Comparison of ENCODE assay signal across 1 cellular context in the genomic region with DNA sequence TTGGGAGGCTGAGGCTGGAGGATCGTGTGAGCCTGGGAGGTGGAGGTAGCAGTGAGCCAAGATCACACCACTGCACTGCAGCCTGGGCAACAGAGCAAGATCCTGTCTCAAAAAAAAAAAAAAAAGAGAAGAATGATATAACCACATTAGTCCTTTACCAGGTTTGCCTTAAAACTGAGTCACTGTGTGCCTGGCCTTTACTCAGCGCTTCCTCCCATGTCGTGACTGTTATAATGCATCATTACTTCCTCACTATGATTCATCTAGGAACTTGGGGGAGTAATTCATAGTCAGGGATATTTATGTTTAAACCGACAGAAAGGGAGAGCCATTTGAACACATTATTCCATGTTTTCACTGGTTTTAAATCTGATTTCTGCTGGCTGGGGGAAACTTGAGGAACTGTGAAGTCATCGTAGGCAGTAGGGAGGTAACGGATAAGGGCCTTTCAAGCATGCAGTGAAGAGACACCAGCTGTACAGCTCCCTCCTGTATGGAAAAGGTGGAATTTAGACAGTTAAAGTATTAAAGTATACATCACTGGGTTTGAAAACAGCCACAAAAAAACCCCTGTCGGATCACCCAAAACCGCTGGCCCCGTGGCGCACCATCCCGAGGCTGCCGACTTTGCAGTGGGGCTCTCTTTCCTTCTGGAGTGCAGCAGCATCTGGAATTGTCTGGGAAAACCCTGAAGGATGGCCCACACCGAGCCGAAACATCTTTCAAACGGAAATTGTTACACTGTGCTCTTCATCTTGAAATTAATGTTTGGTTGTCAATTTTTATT.
A peak's percentile ranks its signal among the peaks of the same experiment; 100 is the strongest.
TF ChIP-seq lines count a peak whose summit lies in the region.

No MANE protein-coding gene starts in this region.

TF ChIP-seq in SK-N-SH, 30 proteins besides CTCF, POLR2A, EP300 and RAD21 (continued from another document):
- TF ChIP-seq, protein P1, sequence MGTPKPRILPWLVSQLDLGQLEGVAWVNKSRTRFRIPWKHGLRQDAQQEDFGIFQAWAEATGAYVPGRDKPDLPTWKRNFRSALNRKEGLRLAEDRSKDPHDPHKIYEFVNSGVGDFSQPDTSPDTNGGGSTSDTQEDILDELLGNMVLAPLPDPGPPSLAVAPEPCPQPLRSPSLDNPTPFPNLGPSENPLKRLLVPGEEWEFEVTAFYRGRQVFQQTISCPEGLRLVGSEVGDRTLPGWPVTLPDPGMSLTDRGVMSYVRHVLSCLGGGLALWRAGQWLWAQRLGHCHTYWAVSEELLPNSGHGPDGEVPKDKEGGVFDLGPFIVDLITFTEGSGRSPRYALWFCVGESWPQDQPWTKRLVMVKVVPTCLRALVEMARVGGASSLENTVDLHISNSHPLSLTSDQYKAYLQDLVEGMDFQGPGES (IDR thresholded peaks at IDR 0.05; ENCODE audit: low read depth, low read length): no peak
- no peak for TF ChIP-seq FOXJ3 (CRISPR knock-in tag; IDR thresholded peaks at IDR 0.05)
- TF ChIP-seq FOSL2 (IDR thresholded peaks at IDR 0.05; ENCODE audit: borderline replicate concordance, low read depth): peak; percentile 84
- TF ChIP-seq SMC3 (IDR thresholded peaks at IDR 0.05; ENCODE audit: low read depth, low read length): no peak
- TF ChIP-seq MEF2A (IDR thresholded peaks at IDR 0.05; ENCODE audit: borderline replicate concordance, low read depth): no peak
- no peak for TF ChIP-seq TAF1 (IDR thresholded peaks at IDR 0.05; ENCODE audit: borderline replicate concordance, low read depth, low read length)
- TF ChIP-seq, protein P2, sequence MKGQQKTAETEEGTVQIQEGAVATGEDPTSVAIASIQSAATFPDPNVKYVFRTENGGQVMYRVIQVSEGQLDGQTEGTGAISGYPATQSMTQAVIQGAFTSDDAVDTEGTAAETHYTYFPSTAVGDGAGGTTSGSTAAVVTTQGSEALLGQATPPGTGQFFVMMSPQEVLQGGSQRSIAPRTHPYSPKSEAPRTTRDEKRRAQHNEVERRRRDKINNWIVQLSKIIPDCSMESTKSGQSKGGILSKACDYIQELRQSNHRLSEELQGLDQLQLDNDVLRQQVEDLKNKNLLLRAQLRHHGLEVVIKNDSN (IDR thresholded peaks at IDR 0.05; ENCODE audit: borderline replicate concordance, low read depth): no peak
- no peak for TF ChIP-seq RXRA (IDR thresholded peaks at IDR 0.05; ENCODE audit: borderline replicate concordance, low read depth)
- no peak for TF ChIP-seq NRF1 (IDR thresholded peaks at IDR 0.05; ENCODE audit: low read depth, low read length)
- TF ChIP-seq JUND (IDR thresholded peaks at IDR 0.05): peak; percentile 55; the same call in 1 of the 2 replicates
- TF ChIP-seq, protein P3, sequence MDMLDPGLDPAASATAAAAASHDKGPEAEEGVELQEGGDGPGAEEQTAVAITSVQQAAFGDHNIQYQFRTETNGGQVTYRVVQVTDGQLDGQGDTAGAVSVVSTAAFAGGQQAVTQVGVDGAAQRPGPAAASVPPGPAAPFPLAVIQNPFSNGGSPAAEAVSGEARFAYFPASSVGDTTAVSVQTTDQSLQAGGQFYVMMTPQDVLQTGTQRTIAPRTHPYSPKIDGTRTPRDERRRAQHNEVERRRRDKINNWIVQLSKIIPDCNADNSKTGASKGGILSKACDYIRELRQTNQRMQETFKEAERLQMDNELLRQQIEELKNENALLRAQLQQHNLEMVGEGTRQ (IDR thresholded peaks at IDR 0.05; ENCODE audit: borderline replicate concordance, low read depth, low read length): no peak
